ENCODE assay signal across 22 cellular contexts in the genomic region with DNA sequence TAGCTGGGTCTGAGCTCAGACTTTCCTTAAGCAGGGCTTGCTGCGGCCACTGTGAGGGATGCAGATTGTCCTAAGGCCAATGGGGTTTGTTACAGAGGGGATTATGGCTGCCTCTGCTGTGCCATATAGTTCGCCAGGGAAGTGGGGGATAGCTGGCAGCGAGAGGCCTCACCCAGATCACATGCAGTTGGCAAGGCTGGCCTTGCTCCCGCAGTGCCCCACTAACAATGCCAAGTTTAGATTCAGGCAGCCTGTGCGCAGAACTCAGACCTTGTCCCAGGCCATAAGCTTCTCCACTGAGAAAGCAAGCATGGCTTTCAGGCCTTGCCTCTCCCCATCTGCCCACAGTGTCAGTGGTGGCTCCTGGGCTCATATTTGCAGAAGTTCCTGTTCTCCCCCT. TPM values are rescaled to one million over a fixed set of nuclear protein-coding genes. Genes with fewer than 3 reads are reported as not detected.
DNase-seq lines count a peak whose midpoint lies in the region; FAIRE-seq and TF ChIP-seq lines count a peak whose summit lies in the region.
"Had no signal": no experiment of that assay in that cellular context is flagged by ENCODE, and none has a peak within 500 bp of the region (broad histone marks: within the 10 kb centered on the region; RNA-seq: fewer than 3 reads in every experiment).

No MANE protein-coding gene starts in this region.

- H3K4me3 ChIP-seq in right atrium auricular region (no peak overlapping the region), retinal pigment epithelial cell (ENCODE audit: low read length) (no peak overlapping the region), uterus (no peak overlapping the region)
- H3K4me3 ChIP-seq: BLaER1, prostate gland had no signal

- peaks cover 0 to 24% of the 10 kb centered on the region in 2 donors for H3K4me1 ChIP-seq in right atrium auricular region
- H3K4me1 ChIP-seq in uterus = peaks cover 0 to 5% of the 10 kb centered on the region in 2 donors
- H3K4me1 ChIP-seq: prostate gland had no signal

- H3K27ac ChIP-seq in right atrium auricular region = peak overlapping the region; percentile 60 to 67
- H3K27ac ChIP-seq in uterus = peak overlapping the region; percentile 5 to 18
- H3K27ac ChIP-seq: BLaER1, prostate gland had no signal

- no peak for TF ChIP-seq CTCF in right atrium auricular region (IDR thresholded peaks at IDR 0.05)
- no peak for TF ChIP-seq CTCF in retinal pigment epithelial cell (conservative IDR thresholded peaks at IDR 0.05; ENCODE audit: low read depth, low read length)
- no peak for TF ChIP-seq CTCF in uterus (IDR thresholded peaks at IDR 0.05)
- no peak for TF ChIP-seq CTCF in D721Med (IDR thresholded peaks at IDR 0.05; ENCODE audit: insufficient read depth, missing control alignments)

- H3K9me3 ChIP-seq in right atrium auricular region (no peaks in the 10 kb centered on the region), uterus (no peaks in the 10 kb centered on the region)
- H3K9me3 ChIP-seq: prostate gland had no signal

- FAIRE-seq in D721Med (lab: Jason Lieb, UNC) = no peak
- FAIRE-seq: GM19239, HepG2 had no signal

- intact Hi-C loops in uterus (cut with DNase I; ENCODE audit: low total_unique reads) = no loop called here

- no peaks in the 10 kb centered on the region for H3K27me3 ChIP-seq in right atrium auricular region
- H3K27me3 ChIP-seq in uterus = no peaks in the 10 kb centered on the region
- H3K27me3 ChIP-seq: BLaER1 had no signal

- DNase-seq in activated CD8-positive, alpha-beta memory T cell treated with anti-CD3 and anti-CD28 coated beads, Interleukin-2, amount 50 U/mL, for 48 hours = peak; percentile 25
- DNase-seq in activated CD8-positive, alpha-beta memory T cell treated with anti-CD3 and anti-CD28 coated beads, Interleukin-2, amount 50 U/mL, for 4 hours = no peak
- DNase-seq in right atrium auricular region (ENCODE audit: low spot score) (no peak), retinal pigment epithelial cell (ENCODE audit: low read depth) (peak; percentile 38), uterus (peak; percentile 8 to 14), D721Med (ENCODE audit: insufficient read length, low spot score) (no peak), RKO (ENCODE audit: low spot score) (no peak), MV-4-11 (lab: John Stamatoyannopoulos, UW) (no peak)
- DNase-seq: activated CD4-positive, alpha-beta T cell treated with anti-CD3 and anti-CD28 coated beads, Interleukin-2, amount 10 ng/mL, durations not matched to agents 7 days and 5 days; activated naive CD4-positive, alpha-beta T cell; activated T-cell treated with anti-CD3 and anti-CD28 coated beads for 4 hours; effector memory CD8-positive, alpha-beta T cell; natural killer cell; NCI-H1417; NCI-H524 treated with DMSO at 0.1 percent for 48 hours; SHP77 treated with DMSO at 0.1 percent for 48 hours; stimulated activated CD4-positive, alpha-beta T cell treated with anti-CD3 and anti-CD28 coated beads, Interleukin-15, amount 100 ng/mL, for 24 hours had no signal

- no peaks in the 10 kb centered on the region for H3K36me3 ChIP-seq in right atrium auricular region
- no peaks in the 10 kb centered on the region for H3K36me3 ChIP-seq in uterus
- H3K36me3 ChIP-seq: BLaER1, prostate gland had no signal

- no peak for TF ChIP-seq POLR2A in uterus (IDR thresholded peaks at IDR 0.05)

RNA-seq across cellular contexts. Expression of a gene that starts 4.7 kb away (rescaled TPM):
- total RNA-seq in right atrium auricular region (10 to 100 TPM; 25.4 to 25.7 TPM), uterus (10 to 100 TPM; 15.6 to 96.2 (median 60.3) TPM)

RNA-seq across cellular contexts. Expression of a gene that starts 8.9 kb away (rescaled TPM):
- total RNA-seq in right atrium auricular region = 10 to 100 TPM; 10.7 to 18.1 TPM
- total RNA-seq in uterus = 10 to 100 TPM in 3 of 4 donors, 1 to 10 TPM in 1; 9.8 to 89.7 (median 19.9) TPM

RNA-seq across cellular contexts. Expression of a gene that starts 42.4 kb away (rescaled TPM):
- total RNA-seq in right atrium auricular region (1 to 10 TPM in 1 of 2 donors, under 1 TPM in 1; 0.24 to 2.1 TPM), uterus (10 to 100 TPM in 2 of 4 donors, 1 to 10 TPM in 1, not detected in 1; 1.0 to 35.2 (median 16.9) TPM)
- total RNA-seq: A172 had no signal

Comparison
In these comparisons a context has a peak if more than half of its experiments do, and no peak if none do; other contexts are left out.
1. DNase-seq: peak in activated CD8-positive, alpha-beta memory T cell treated with anti-CD3 and anti-CD28 coated beads, Interleukin-2, amount 50 U/mL, for 48 hours (single experiment), retinal pigment epithelial cell (single experiment) and uterus (2 of 2); none in activated CD8-positive, alpha-beta memory T cell treated with anti-CD3 and anti-CD28 coated beads, Interleukin-2, amount 50 U/mL, for 4 hours (single experiment), right atrium auricular region (single experiment), D721Med (single experiment), RKO (single experiment) and MV-4-11 (single experiment).